8 cellular contexts compared by ENCODE assay signal in the genomic region with DNA sequence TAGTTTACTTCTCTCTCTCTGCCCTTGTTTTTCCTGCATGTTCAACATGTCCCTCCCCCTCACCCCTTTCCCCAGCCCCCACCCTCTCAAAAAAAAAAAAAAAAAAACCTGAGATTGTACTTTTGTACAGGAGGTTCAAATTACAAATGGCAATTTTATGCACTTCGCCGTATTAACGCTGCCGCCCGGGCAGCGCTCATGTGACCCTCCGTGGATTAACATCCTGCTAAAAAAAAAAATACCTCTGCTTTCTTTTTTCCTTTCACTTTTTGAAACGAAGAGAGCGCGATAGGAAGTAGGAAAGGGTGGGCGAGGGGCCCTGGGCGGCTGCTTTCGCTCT. TPM values are rescaled to one million over a fixed set of nuclear protein-coding genes. Genes with fewer than 3 reads are reported as not detected.
DNase-seq lines count a peak whose midpoint lies in the region; ATAC-seq and TF ChIP-seq lines count a peak whose summit lies in the region.

No MANE protein-coding gene starts in this region.

- peaks cover 34% of the 10 kb centered on the region for H3K36me3 Mint-ChIP-seq in natural killer cell treated with Interleukin-12 subunit alpha and Interleukin-12 subunit beta and Interleukin-15 and Interleukin-18, amount 100 ng/mL, for 72 hours

- H3K4me1 Mint-ChIP-seq in natural killer cell treated with Interleukin-12 subunit alpha and Interleukin-12 subunit beta and Interleukin-15 and Interleukin-18, amount 100 ng/mL, for 72 hours (ENCODE audit: low read depth in 2 of 2): peaks cover 6 to 23% of the 10 kb centered on the region in 2 donors

- H3K36me3 ChIP-seq in effector memory CD4-positive, alpha-beta T cell (ENCODE audit: control insufficient read depth, insufficient read depth, low read length): no peaks in the 10 kb centered on the region

- H3K9me3 Mint-ChIP-seq in natural killer cell treated with Interleukin-12 subunit alpha and Interleukin-12 subunit beta and Interleukin-15 and Interleukin-18, amount 100 ng/mL, for 72 hours: no peaks in the 10 kb centered on the region

- DNase-seq in AG10803 (ENCODE audit: low read depth): no peak
- DNase-seq in NB4 (ENCODE audit: low read depth): no peak
- DNase-seq in effector memory CD4-positive, alpha-beta T cell: no peak
- DNase-seq in natural killer cell treated with Interleukin-12 subunit alpha and Interleukin-12 subunit beta and Interleukin-15 and Interleukin-18, amount 100 ng/mL, for 72 hours (ENCODE audit: low spot score): no peak
- DNase-seq in SK-N-DZ (ENCODE audit: low spot score): no peak
- DNase-seq in activated gamma-delta T cell treated with Interleukin-2 at 50 U/mL for 16 hours: no peak

- no peak overlapping the region for H3K27ac ChIP-seq in effector memory CD4-positive, alpha-beta T cell (ENCODE audit: insufficient read depth, low read length, poor library complexity, severe bottlenecking)

- H3K4me3 ChIP-seq in AG10803 (ENCODE audit: low read length): peak overlapping the region; percentile 93
- peak overlapping the region; percentile 94 for H3K4me3 ChIP-seq in NB4 (ENCODE audit: low read depth, low read length)
- H3K4me3 ChIP-seq in effector memory CD4-positive, alpha-beta T cell (ENCODE audit: insufficient read depth, low read depth, low read length, poor library complexity, severe bottlenecking): peak overlapping the region; percentile 36

- ATAC-seq in natural killer cell treated with Interleukin-12 subunit alpha and Interleukin-12 subunit beta and Interleukin-15 and Interleukin-18, amount 100 ng/mL, for 72 hours: no peak
- ATAC-seq in HG02973 (IDR thresholded peaks at IDR 0.05; ENCODE audit: unreplicated experiment) (no peak), GM21737 (IDR thresholded peaks at IDR 0.05; ENCODE audit: unreplicated experiment) (no peak)

- H3K27me3 ChIP-seq in effector memory CD4-positive, alpha-beta T cell (replicated peaks; ENCODE audit: control insufficient read depth, insufficient read depth, low read length, poor library complexity, severe bottlenecking): peaks cover 40% of the 10 kb centered on the region

- TF ChIP-seq CTCF in AG10803 (conservative IDR thresholded peaks at IDR 0.05; ENCODE audit: low read length): no peak
- no peak for TF ChIP-seq CTCF in NB4 (IDR thresholded peaks at IDR 0.05; ENCODE audit: low read depth, low read length)

- H3K9me3 ChIP-seq in effector memory CD4-positive, alpha-beta T cell (ENCODE audit: control insufficient read depth, low read length): no peaks in the 10 kb centered on the region

- no peak for TF ChIP-seq POLR2A in NB4 (IDR thresholded peaks at IDR 0.05; ENCODE audit: extremely low read depth, insufficient read length)

- H3K4me1 ChIP-seq in effector memory CD4-positive, alpha-beta T cell (ENCODE audit: control insufficient read depth, insufficient read depth, low read length, poor library complexity, severe bottlenecking): peaks cover 4% of the 10 kb centered on the region

- peaks cover 45 to 65% of the 10 kb centered on the region in 2 donors for H3K27me3 Mint-ChIP-seq in natural killer cell treated with Interleukin-12 subunit alpha and Interleukin-12 subunit beta and Interleukin-15 and Interleukin-18, amount 100 ng/mL, for 72 hours

- no peak overlapping the region for H3K27ac Mint-ChIP-seq in natural killer cell treated with Interleukin-12 subunit alpha and Interleukin-12 subunit beta and Interleukin-15 and Interleukin-18, amount 100 ng/mL, for 72 hours

- H3K4me3 Mint-ChIP-seq in natural killer cell treated with Interleukin-12 subunit alpha and Interleukin-12 subunit beta and Interleukin-15 and Interleukin-18, amount 100 ng/mL, for 72 hours: peak overlapping the region; percentile 72

RNA-seq across cellular contexts. Expression of a gene that starts 2.3 kb away (rescaled TPM):
- not detected for total RNA-seq in natural killer cell treated with Interleukin-12 subunit alpha and Interleukin-12 subunit beta and Interleukin-15 and Interleukin-18, amount 100 ng/mL, for 72 hours
- polyA plus RNA-seq in SK-N-DZ (2014; cell fraction: cytosol; rRNA removed): 2.2 and 3.2 TPM in 2 replicates
- 1.5 and 3.6 TPM in 2 replicates for polyA plus RNA-seq in SK-N-DZ (2014; cell fraction: nucleus; rRNA removed)

Comparison
In these comparisons a context has a peak if more than half of its experiments do, and no peak if none do; other contexts are left out.
1. H3K4me3 ChIP-seq: peak in every context shown above with its lines; median percentile 94 in NB4; 93 in AG10803; 36 in effector memory CD4-positive, alpha-beta T cell.